26 cellular contexts compared by ENCODE assay signal in the genomic region with DNA sequence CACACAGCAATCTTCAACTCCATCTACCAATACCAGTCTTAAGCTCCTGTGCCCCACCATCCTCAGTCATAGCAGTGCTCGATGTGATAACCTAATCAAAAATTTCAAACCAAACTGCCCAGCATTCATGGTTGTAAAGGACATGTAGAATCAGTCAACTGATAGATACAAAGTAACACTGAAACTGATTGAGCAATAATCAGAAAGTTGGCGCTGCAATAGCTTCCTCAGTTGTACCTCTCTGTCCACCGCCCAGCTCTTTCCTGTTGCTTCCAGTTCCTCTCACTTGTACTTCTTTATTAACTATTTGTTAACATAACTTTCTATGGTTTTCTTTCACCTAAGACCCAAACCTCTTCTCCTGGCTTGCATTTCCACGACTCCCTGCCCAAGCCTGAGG.
DNase-seq lines count a peak whose midpoint lies in the region; ATAC-seq, FAIRE-seq and TF ChIP-seq lines count a peak whose summit lies in the region.
"Had no signal": no experiment of that assay in that cellular context is flagged by ENCODE, and none has a peak within 500 bp of the region (broad histone marks: within the 10 kb centered on the region; RNA-seq: fewer than 3 reads in every experiment).

No MANE protein-coding gene starts in this region.

- no peak overlapping the region for H2AFZ ChIP-seq in HepG2 (ENCODE audit: low read length)

- H3K9ac ChIP-seq in HepG2 (ENCODE audit: insufficient read depth, low read depth, low read length), result no peak overlapping the region
- H3K9ac ChIP-seq: BLaER1 had no signal

- TF ChIP-seq CTCF in HepG2 (CRISPR knock-in tag; IDR thresholded peaks at IDR 0.05), result no peak
- TF ChIP-seq CTCF in right lobe of liver (IDR thresholded peaks at IDR 0.05), result no peak
- TF ChIP-seq CTCF in vagina (IDR thresholded peaks at IDR 0.05), result no peak

- H3K9me3 ChIP-seq in HepG2 (ENCODE audit: low read length) (peaks cover 14% of the 10 kb centered on the region), right lobe of liver (no peaks in the 10 kb centered on the region), vagina (no peaks in the 10 kb centered on the region)
- H3K9me3 ChIP-seq: BE2C, BLaER1 had no signal

- 4% methylated on average over 4 of the region's 4 CpGs for WGBS in HepG2 (ENCODE audit: low lambda C conversion rate)
- WGBS in right lobe of liver (ENCODE audit: insufficient coverage, low coverage, low lambda C conversion rate, missing lambda C conversion rate), result 56% methylated on average over 4 of the region's 4 CpGs

- CTCF ChIA-PET in HepG2 (lab: Yijun Ruan, JAX; ENCODE audit: low intra/inter-chr PET ratio, low total read pairs), result no interaction called here

- TF ChIP-seq EP300 in HepG2 (IDR thresholded peaks at IDR 0.05; ENCODE audit: low read depth in 2 of 2, low read length in 2 of 2), result no peak
- TF ChIP-seq EP300 in HepG2 (CRISPR knock-in tag; IDR thresholded peaks at IDR 0.05; ENCODE audit: borderline replicate concordance), result no peak

- POLR2A ChIA-PET in HepG2 (lab: Yijun Ruan, JAX), result no interaction called here

- H3K27me3 ChIP-seq in HepG2 (ENCODE audit: control insufficient read depth in 1 of 2, insufficient read depth in 2 of 2, low read length in 2 of 2), result no peaks in the 10 kb centered on the region; a peak in 1 of 5 replicates
- no peaks in the 10 kb centered on the region for H3K27me3 ChIP-seq in right lobe of liver
- no peaks in the 10 kb centered on the region for H3K27me3 ChIP-seq in vagina
- H3K27me3 ChIP-seq: BE2C, BLaER1 had no signal

- BruUV-seq in HepG2 (replicated peaks; lab: Mats Ljungman, UMichigan), result no TSS peak

- no peak for TF ChIP-seq POLR2A in HepG2 (IDR thresholded peaks at IDR 0.05; ENCODE audit: insufficient read depth in 1 of 2, low read depth in 2 of 2, low read length in 2 of 2)
- TF ChIP-seq POLR2A in right lobe of liver (IDR thresholded peaks at IDR 0.05), result no peak
- TF ChIP-seq POLR2A in vagina (IDR thresholded peaks at IDR 0.05), result no peak

- H3K27ac ChIP-seq in HepG2 (ENCODE audit: extremely low read length, insufficient read depth, low read length), result no peak overlapping the region
- no peak overlapping the region for H3K27ac ChIP-seq in right lobe of liver
- H3K27ac ChIP-seq in vagina, result no peak overlapping the region
- H3K27ac ChIP-seq: BLaER1 had no signal

- H3K79me2 ChIP-seq in HepG2 (ENCODE audit: insufficient read depth, low read length), result no peaks in the 10 kb centered on the region

- no peaks in the 10 kb centered on the region for H3K4me1 ChIP-seq in HepG2 (ENCODE audit: insufficient read depth, low read length)
- no peaks in the 10 kb centered on the region for H3K4me1 ChIP-seq in right lobe of liver
- no peaks in the 10 kb centered on the region for H3K4me1 ChIP-seq in vagina
- H3K4me1 ChIP-seq: BE2C, BLaER1 had no signal

- no peaks in the 10 kb centered on the region for H4K20me1 ChIP-seq in HepG2 (ENCODE audit: insufficient read depth, low read length)
- H4K20me1 ChIP-seq: BLaER1 had no signal

- no peak for FAIRE-seq in HepG2 (lab: Jason Lieb, UNC)
- FAIRE-seq: A204.1, GM12878, GM12892, GM18507, GM19239 had no signal

- no peak for TF ChIP-seq RAD21 in HepG2 (CRISPR knock-in tag; IDR thresholded peaks at IDR 0.05)

- H3K36me3 ChIP-seq in HepG2 (replicated peaks in 1 of 2; ENCODE audit: control insufficient read depth in 1 of 2, insufficient read depth in 2 of 2, low read length in 2 of 2) (no peaks in the 10 kb centered on the region), right lobe of liver (no peaks in the 10 kb centered on the region), vagina (no peaks in the 10 kb centered on the region)
- H3K36me3 ChIP-seq: BE2C, BLaER1 had no signal

- no peak for ATAC-seq in HepG2
- no peak for ATAC-seq in right lobe of liver
- ATAC-seq: GM12878 had no signal

- no peak overlapping the region for H3K4me3 ChIP-seq in HepG2 (replicated peaks in 1 of 3; ENCODE audit: insufficient read depth in 1 of 3, low read depth in 2 of 3, low read length in 3 of 3)
- no peak overlapping the region for H3K4me3 ChIP-seq in right lobe of liver
- H3K4me3 ChIP-seq in vagina, result no peak overlapping the region
- H3K4me3 ChIP-seq: BLaER1, GM12878 had no signal

- intact Hi-C loops in HepG2 (cut with micrococcal nuclease; ENCODE audit: unreplicated experiment), result no loop called here
- intact Hi-C loops in right lobe of liver (cut with DNase I), result no loop called here
- intact Hi-C loops in vagina (cut with DNase I), result no loop called here

- DNase-seq in HepG2 (ENCODE audit: low spot score) (no peak), right lobe of liver (no peak), MV-4-11 (lab: John Stamatoyannopoulos, UW) (peak; percentile 1), pons (ENCODE audit: low spot score) (no peak), vagina (ENCODE audit: extremely low spot score in 2 of 2) (no peak)
- DNase-seq: 8988T; ACHN; BE2C; C1 segment of cervical spinal cord; CD4-positive, alpha-beta memory T cell; CD4-positive, CD25-positive, alpha-beta regulatory T cell; CD8-positive, alpha-beta memory T cell; COR-L47; DMS 273 treated with DMSO at 0.1 percent for 48 hours; DMS153; DMS53; DMS79; DND-41; EL; GDM1 had no signal

- in situ Hi-C loops in HepG2 (cut with HindIII; ENCODE audit: extremely low pct_ligation_motif_present, low pct_unique_long_range_greater_than_20kb), result no loop called here

- H3K4me2 ChIP-seq in HepG2 (ENCODE audit: low read depth, low read length), result no peak overlapping the region
- H3K4me2 ChIP-seq: BLaER1 had no signal

TF ChIP-seq in HepG2, 621 proteins besides CTCF, POLR2A, EP300 and RAD21:
- TF ChIP-seq SCMH1 (CRISPR knock-in tag; IDR thresholded peaks at IDR 0.05; ENCODE audit: borderline replicate concordance), result no peak
- peak; percentile 30; the same call in 1 of the 2 replicates for TF ChIP-seq CEBPB (IDR thresholded peaks at IDR 0.05; ENCODE audit: borderline replicate concordance, low read depth, low read length)
TF ChIP-seq in HepG2: peak in this region for 1.
